18 cellular contexts compared by ENCODE assay signal in the genomic region with DNA sequence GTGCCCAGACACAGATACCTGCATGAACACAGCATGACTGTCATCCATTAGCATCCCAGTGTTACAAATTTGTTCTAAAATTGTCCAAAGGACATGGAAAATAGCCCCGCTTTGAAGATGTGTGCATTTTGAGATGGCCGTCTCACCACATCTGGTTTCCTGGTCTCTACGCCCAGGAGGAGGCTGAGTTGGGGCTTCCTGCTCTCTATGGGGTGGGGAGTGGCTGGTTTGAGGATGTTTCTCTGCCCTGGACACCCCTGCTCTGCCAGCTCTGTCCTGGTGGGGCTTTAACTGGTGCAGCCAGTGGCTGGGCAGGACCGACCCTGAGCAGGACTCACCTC.
DNase-seq lines count a peak whose midpoint lies in the region; ATAC-seq and TF ChIP-seq lines count a peak whose summit lies in the region.
"Had no signal": no experiment of that assay in that cellular context is flagged by ENCODE, and none has a peak within 500 bp of the region (broad histone marks: within the 10 kb centered on the region; RNA-seq: fewer than 3 reads in every experiment).

No MANE protein-coding gene starts in this region.

- TF ChIP-seq CTCF in DOHH2 (IDR thresholded peaks at IDR 0.05; ENCODE audit: low read depth, low read length, poor library complexity, severe bottlenecking) (no peak), chondrocyte (IDR thresholded peaks at IDR 0.05) (no peak)

- H3K9me3 ChIP-seq in DOHH2 (ENCODE audit: control insufficient read depth, insufficient read depth, low read length): no peaks in the 10 kb centered on the region

- H3K9me3 Mint-ChIP-seq in activated CD4-positive, alpha-beta memory T cell treated with anti-CD3 and anti-CD28 coated beads, Interleukin-2, amount 10 ng/mL, durations not matched to agents 7 days and 5 days: no peaks in the 10 kb centered on the region
- H3K9me3 Mint-ChIP-seq in activated CD4-positive, alpha-beta memory T cell treated with anti-CD3 and anti-CD28 coated beads for 36 hours: no peaks in the 10 kb centered on the region
- H3K9me3 Mint-ChIP-seq in chondrocyte (ENCODE audit: low read depth): no peaks in the 10 kb centered on the region
- H3K9me3 Mint-ChIP-seq in stimulated activated naive B cell treated with anti-CD40 and anti-IgM and Interleukin-4, amounts not matched to agents 10 μg/mL and 1 μg/mL and 100 μg/mL, for 72 hours: no peaks in the 10 kb centered on the region

- peak overlapping the region; percentile 61 for H3K4me2 ChIP-seq in DOHH2 (ENCODE audit: low read length)
- H3K4me2 ChIP-seq: KMS-11 had no signal

- H3K36me3 Mint-ChIP-seq in activated CD4-positive, alpha-beta memory T cell treated with anti-CD3 and anti-CD28 coated beads, Interleukin-2, amount 10 ng/mL, durations not matched to agents 7 days and 5 days (ENCODE audit: low read depth): no peaks in the 10 kb centered on the region
- H3K36me3 Mint-ChIP-seq in activated CD4-positive, alpha-beta memory T cell treated with anti-CD3 and anti-CD28 coated beads for 36 hours: no peaks in the 10 kb centered on the region
- no peaks in the 10 kb centered on the region for H3K36me3 Mint-ChIP-seq in chondrocyte (ENCODE audit: low read depth)
- H3K36me3 Mint-ChIP-seq in stimulated activated naive B cell treated with anti-CD40 and anti-IgM and Interleukin-4, amounts not matched to agents 10 μg/mL and 1 μg/mL and 100 μg/mL, for 72 hours: no peaks in the 10 kb centered on the region
- H3K36me3 Mint-ChIP-seq: CD4-positive, CD25-positive, alpha-beta regulatory T cell had no signal

- no peak overlapping the region for H3K27ac Mint-ChIP-seq in activated CD4-positive, alpha-beta memory T cell treated with anti-CD3 and anti-CD28 coated beads, Interleukin-2, amount 10 ng/mL, durations not matched to agents 7 days and 5 days
- no peak overlapping the region for H3K27ac Mint-ChIP-seq in activated CD4-positive, alpha-beta memory T cell treated with anti-CD3 and anti-CD28 coated beads for 36 hours
- H3K27ac Mint-ChIP-seq in chondrocyte (ENCODE audit: unreplicated experiment): no peak overlapping the region
- peak overlapping the region; percentile 79 for H3K27ac Mint-ChIP-seq in stimulated activated naive B cell treated with anti-CD40 and anti-IgM and Interleukin-4, amounts not matched to agents 10 μg/mL and 1 μg/mL and 100 μg/mL, for 72 hours
- H3K27ac Mint-ChIP-seq: CD4-positive, CD25-positive, alpha-beta regulatory T cell had no signal

- H4K20me1 ChIP-seq in DOHH2 (ENCODE audit: control insufficient read depth, insufficient read depth, low read depth, low read length): no peaks in the 10 kb centered on the region

- no peak overlapping the region for H3K27ac ChIP-seq in DOHH2 (ENCODE audit: low read depth, low read length)
- H3K27ac ChIP-seq: KMS-11 had no signal

- H3K4me1 Mint-ChIP-seq in activated CD4-positive, alpha-beta memory T cell treated with anti-CD3 and anti-CD28 coated beads, Interleukin-2, amount 10 ng/mL, durations not matched to agents 7 days and 5 days: peaks cover 20% of the 10 kb centered on the region
- H3K4me1 Mint-ChIP-seq in activated CD4-positive, alpha-beta memory T cell treated with anti-CD3 and anti-CD28 coated beads for 36 hours (ENCODE audit: low read depth): no peaks in the 10 kb centered on the region
- H3K4me1 Mint-ChIP-seq in chondrocyte (ENCODE audit: low read depth): peaks cover 2% of the 10 kb centered on the region
- peaks cover 34 to 39% of the 10 kb centered on the region in 2 donors for H3K4me1 Mint-ChIP-seq in stimulated activated naive B cell treated with anti-CD40 and anti-IgM and Interleukin-4, amounts not matched to agents 10 μg/mL and 1 μg/mL and 100 μg/mL, for 72 hours

- H3K4me1 ChIP-seq in DOHH2 (ENCODE audit: control insufficient read depth, low read length): peaks cover 44% of the 10 kb centered on the region

- peak; percentile 16 for DNase-seq in activated CD4-positive, alpha-beta memory T cell treated with anti-CD3 and anti-CD28 coated beads, Interleukin-2, amount 10 ng/mL, durations not matched to agents 7 days and 5 days
- no peak for DNase-seq in activated CD4-positive, alpha-beta memory T cell treated with anti-CD3 and anti-CD28 coated beads for 36 hours
- DNase-seq in chondrocyte (ENCODE audit: low spot score) (peak; percentile 77), activated gamma-delta T cell (lab: John Stamatoyannopoulos, UW) (no peak)
- no peak for DNase-seq in stimulated activated naive B cell treated with anti-CD40 and anti-IgM and Interleukin-4, amounts not matched to agents 10 μg/mL and 1 μg/mL and 100 μg/mL, for 72 hours
- DNase-seq: DMS79 treated with DMSO at 0.1 percent for 48 hours, GF-D8, MM.1S, NCI-H1105 treated with DMSO at 0.1 percent for 48 hours, NCI-H1930, NCI-H2171, NCI-H510A treated with DMSO at 0.1 percent for 48 hours, SHP77 treated with DMSO at 0.1 percent for 48 hours had no signal

- intact Hi-C loops in activated CD4-positive, alpha-beta memory T cell treated with anti-CD3 and anti-CD28 coated beads for 36 hours (cut with micrococcal nuclease): no loop called here

- no peak overlapping the region for H3K4me3 Mint-ChIP-seq in activated CD4-positive, alpha-beta memory T cell treated with anti-CD3 and anti-CD28 coated beads, Interleukin-2, amount 10 ng/mL, durations not matched to agents 7 days and 5 days
- H3K4me3 Mint-ChIP-seq in activated CD4-positive, alpha-beta memory T cell treated with anti-CD3 and anti-CD28 coated beads for 36 hours: no peak overlapping the region
- no peak overlapping the region for H3K4me3 Mint-ChIP-seq in chondrocyte (ENCODE audit: unreplicated experiment)
- H3K4me3 Mint-ChIP-seq in stimulated activated naive B cell treated with anti-CD40 and anti-IgM and Interleukin-4, amounts not matched to agents 10 μg/mL and 1 μg/mL and 100 μg/mL, for 72 hours: peak overlapping the region in 1 of 2 donors; percentile 20
- H3K4me3 Mint-ChIP-seq: CD4-positive, CD25-positive, alpha-beta regulatory T cell had no signal

- CTCF ChIA-PET in activated CD4-positive, alpha-beta memory T cell treated with anti-CD3 and anti-CD28 coated beads, Interleukin-2, amount 10 ng/mL, durations not matched to agents 7 days and 5 days (lab: Charles Lee): interaction anchor here (1.7 kb wide), 1 partner anchor 213 kb away, joined by 5 read pairs; no protein-coding TSS in a partner anchor
- CTCF ChIA-PET in activated CD4-positive, alpha-beta memory T cell treated with anti-CD3 and anti-CD28 coated beads for 36 hours (lab: Charles Lee): interaction anchor here (1.8 kb wide), 1 partner anchor 422 kb away, joined by 5 read pairs; no protein-coding TSS in a partner anchor

- H3K79me2 ChIP-seq in DOHH2 (ENCODE audit: control insufficient read depth, low read length): no peaks in the 10 kb centered on the region

- H3K4me3 ChIP-seq in DOHH2 (ENCODE audit: low read length): 0 out of 2 replicates have a peak overlapping the region, but pooled peaks have one; percentile 7

- no peaks in the 10 kb centered on the region for H3F3A ChIP-seq in DOHH2 (ENCODE audit: control insufficient read depth, insufficient read depth)

- no peak for ATAC-seq in stimulated activated naive B cell treated with anti-CD40 and anti-IgM and Interleukin-4, amounts not matched to agents 10 μg/mL and 1 μg/mL and 100 μg/mL, for 72 hours (replicated peaks)
- no peak for ATAC-seq in GM19324 (IDR thresholded peaks at IDR 0.05; ENCODE audit: low FRiP score, unreplicated experiment)
- ATAC-seq in GM21528 (IDR thresholded peaks at IDR 0.05; ENCODE audit: low FRiP score, unreplicated experiment): no peak

- POLR2A ChIA-PET in activated CD4-positive, alpha-beta memory T cell treated with anti-CD3 and anti-CD28 coated beads, Interleukin-2, amount 10 ng/mL, durations not matched to agents 7 days and 5 days (lab: Charles Lee): no interaction called here
- POLR2A ChIA-PET in activated CD4-positive, alpha-beta memory T cell treated with anti-CD3 and anti-CD28 coated beads for 36 hours (lab: Charles Lee): no interaction called here

- no peaks in the 10 kb centered on the region for H3K36me3 ChIP-seq in DOHH2 (ENCODE audit: control insufficient read depth, low read length)

- H3K27me3 ChIP-seq in DOHH2 (ENCODE audit: control insufficient read depth, low read length): no peaks in the 10 kb centered on the region

- H3K9me2 ChIP-seq in DOHH2 (replicated peaks; ENCODE audit: control insufficient read depth, low read length): no peaks in the 10 kb centered on the region

- peaks cover 3% of the 10 kb centered on the region for H3K27me3 Mint-ChIP-seq in activated CD4-positive, alpha-beta memory T cell treated with anti-CD3 and anti-CD28 coated beads, Interleukin-2, amount 10 ng/mL, durations not matched to agents 7 days and 5 days
- H3K27me3 Mint-ChIP-seq in activated CD4-positive, alpha-beta memory T cell treated with anti-CD3 and anti-CD28 coated beads for 36 hours: peaks cover 3% of the 10 kb centered on the region
- H3K27me3 Mint-ChIP-seq in chondrocyte (ENCODE audit: low read depth): no peaks in the 10 kb centered on the region
- peaks cover 4 to 5% of the 10 kb centered on the region in 2 donors for H3K27me3 Mint-ChIP-seq in stimulated activated naive B cell treated with anti-CD40 and anti-IgM and Interleukin-4, amounts not matched to agents 10 μg/mL and 1 μg/mL and 100 μg/mL, for 72 hours

Comparison
In these comparisons a context has a peak if more than half of its experiments do, and no peak if none do; other contexts are left out.
1. DNase-seq: peak in activated CD4-positive, alpha-beta memory T cell treated with anti-CD3 and anti-CD28 coated beads, Interleukin-2, amount 10 ng/mL, durations not matched to agents 7 days and 5 days (single experiment) and chondrocyte (single experiment); none in activated CD4-positive, alpha-beta memory T cell treated with anti-CD3 and anti-CD28 coated beads for 36 hours (single experiment), stimulated activated naive B cell treated with anti-CD40 and anti-IgM and Interleukin-4, amounts not matched to agents 10 μg/mL and 1 μg/mL and 100 μg/mL, for 72 hours (single experiment) and activated gamma-delta T cell (single experiment).